Comparison of ENCODE assay signal across 35 cellular contexts in genomic region chr11:25252854-25253253, GRCh38.
"Had no signal": no experiment of that assay in that cellular context is flagged by ENCODE, and none has a peak within 500 bp of the region (broad histone marks: within the 10 kb centered on the region; RNA-seq: fewer than 3 reads in every experiment).

No MANE protein-coding gene starts in this region.

- H3K36me3 ChIP-seq: MG63 had no signal

- H3K27me3 ChIP-seq: MG63 had no signal

- H3K4me2 ChIP-seq: KMS-11 had no signal

- H3K4me3 ChIP-seq: MG63 had no signal

- H3K27ac ChIP-seq: KMS-11 had no signal

- H3K9ac ChIP-seq: KMS-11 had no signal

- H3K9me3 ChIP-seq: MG63 had no signal

- DNase-seq: Karpas-422, Kasumi-1, MG63, MM.1S, MV-4-11, NCI-H1048, NCI-H1092, NCI-H1092 treated with DMSO at 0.1 percent for 48 hours, NCI-H1105, NCI-H1105 treated with DMSO at 0.1 percent for 48 hours, NCI-H1417, NCI-H1417 treated with DMSO at 0.1 percent for 48 hours, NCI-H1436, NCI-H1436 treated with DMSO at 0.1 percent for 48 hours, NCI-H146, NCI-H1694, NCI-H1694 treated with DMSO at 0.1 percent for 48 hours, NCI-H187, NCI-H187 treated with DMSO at 0.1 percent for 48 hours, NCI-H2029, NCI-H2029 treated with DMSO at 0.1 percent for 48 hours, NCI-H2081, NCI-H2081 treated with DMSO at 0.1 percent for 48 hours, NCI-H2107, NCI-H2171, NCI-H2171 treated with DMSO at 0.1 percent for 48 hours, NCI-H2227 treated with DMSO at 0.1 percent for 48 hours, NCI-H226, NCI-H345, NCI-H446, NCI-H446 treated with DMSO at 0.1 percent for 48 hours, NCI-H510A, NCI-H510A treated with DMSO at 0.1 percent for 48 hours, NCI-H524 had no signal
